15 cellular contexts compared by ENCODE assay signal in genomic region chr2:95354469-95354901, GRCh38. TPM values are rescaled to one million over a fixed set of nuclear protein-coding genes. Genes with fewer than 3 reads are reported as not detected.
DNase-seq lines count a peak whose midpoint lies in the region; ATAC-seq and TF ChIP-seq lines count a peak whose summit lies in the region.
"Had no signal": no experiment of that assay in that cellular context is flagged by ENCODE, and none has a peak within 500 bp of the region (broad histone marks: within the 10 kb centered on the region; RNA-seq: fewer than 3 reads in every experiment).

No MANE protein-coding gene starts in this region.

- H3K27ac Mint-ChIP-seq in neural progenitor cell: peak overlapping the region; percentile 79
- H3K27ac Mint-ChIP-seq in HFFc6: no peak overlapping the region
- no peak overlapping the region for H3K27ac Mint-ChIP-seq in activated T-cell treated with anti-CD3 and anti-CD28 coated beads, Interleukin-2, amount 50 U/mL, for 24 hours
- H3K27ac Mint-ChIP-seq: CD8-positive, alpha-beta memory T cell had no signal

- H3K9ac ChIP-seq in IMR-90 (ENCODE audit: low read depth, low read length): no peak overlapping the region
- no peak overlapping the region for H3K9ac ChIP-seq in neural progenitor cell
- H3K9ac ChIP-seq: KMS-11 had no signal

- H4K8ac ChIP-seq in IMR-90 (ENCODE audit: low read depth in 2 of 2, low read length in 2 of 2): no peak overlapping the region

- H3K14ac ChIP-seq in IMR-90 (replicated peaks; ENCODE audit: low read depth, low read length): no peak overlapping the region

- H3F3A ChIP-seq in neural progenitor cell (ENCODE audit: low read depth): no peaks in the 10 kb centered on the region

- H4K5ac ChIP-seq in IMR-90 (ENCODE audit: low read depth, low read length): no peak overlapping the region

- peaks cover 4% of the 10 kb centered on the region for H3K9me3 ChIP-seq in IMR-90 (ENCODE audit: control insufficient read depth, insufficient read depth, low read length)
- H3K9me3 ChIP-seq in neural progenitor cell (ENCODE audit: low read depth): no peaks in the 10 kb centered on the region

- peak overlapping the region; percentile 41 for H3K4me3 Mint-ChIP-seq in neural progenitor cell
- no peak overlapping the region for H3K4me3 Mint-ChIP-seq in HFFc6
- no peak overlapping the region for H3K4me3 Mint-ChIP-seq in activated T-cell treated with anti-CD3 and anti-CD28 coated beads, Interleukin-2, amount 50 U/mL, for 24 hours
- H3K4me3 Mint-ChIP-seq: CD8-positive, alpha-beta memory T cell had no signal

- H3K56ac ChIP-seq in IMR-90 (ENCODE audit: extremely low read depth, insufficient read depth, low read length): no peak overlapping the region

- H2BK15ac ChIP-seq in IMR-90 (ENCODE audit: low read depth, low read length): no peak overlapping the region

- no peak overlapping the region for H3K23ac ChIP-seq in IMR-90 (ENCODE audit: low read depth, low read length)

- H2AFZ ChIP-seq in IMR-90 (replicated peaks; ENCODE audit: low read length, poor library complexity) (no peak overlapping the region), neural progenitor cell (replicated peaks) (no peak overlapping the region)

- dilution Hi-C loops in IMR-90 (cut with HindIII; ENCODE audit: low sequenced_read_pairs, unreplicated experiment): no loop called here

- ATAC-seq in IMR-90 (ENCODE audit: low read depth) (no peak), HG02763 (IDR thresholded peaks at IDR 0.05; ENCODE audit: unreplicated experiment) (no peak)

- intact Hi-C loops in IMR-90 (cut with micrococcal nuclease): no loop called here

- no peak overlapping the region for H2BK5ac ChIP-seq in IMR-90 (ENCODE audit: low read depth, low read length, poor library complexity, severe bottlenecking)

- H3K79me1 ChIP-seq in IMR-90 (ENCODE audit: low read depth in 1 of 2, low read length in 2 of 2): no peaks in the 10 kb centered on the region

- H3K27me3 Mint-ChIP-seq in neural progenitor cell (ENCODE audit: insufficient read depth, low read depth) (peaks cover 13% of the 10 kb centered on the region), HFFc6 (ENCODE audit: insufficient read depth) (peaks cover 11% of the 10 kb centered on the region)
- H3K27me3 Mint-ChIP-seq in activated T-cell treated with anti-CD3 and anti-CD28 coated beads, Interleukin-2, amount 50 U/mL, for 24 hours: peaks cover 28% of the 10 kb centered on the region

- H3K4me1 ChIP-seq in IMR-90 (ENCODE audit: control insufficient read depth, insufficient read depth, low read length) (peaks cover 3% of the 10 kb centered on the region; the same call in 1 of the 2 replicates), neural progenitor cell (no peaks in the 10 kb centered on the region)

- H3K4me1 Mint-ChIP-seq in neural progenitor cell (peaks cover 3% of the 10 kb centered on the region), HFFc6 (ENCODE audit: low read depth) (peaks cover 8% of the 10 kb centered on the region)
- no peaks in the 10 kb centered on the region for H3K4me1 Mint-ChIP-seq in activated T-cell treated with anti-CD3 and anti-CD28 coated beads, Interleukin-2, amount 50 U/mL, for 24 hours (ENCODE audit: low read depth)
- H3K4me1 Mint-ChIP-seq: CD8-positive, alpha-beta memory T cell had no signal

- TF ChIP-seq CTCF in IMR-90 (conservative IDR thresholded peaks at IDR 0.05; ENCODE audit: low read depth, low read length) (no peak), coronary artery (IDR thresholded peaks at IDR 0.05) (no peak), neural progenitor cell (IDR thresholded peaks at IDR 0.05) (no peak), HFFc6 (IDR thresholded peaks at IDR 0.05) (no peak)

- H3K36me3 Mint-ChIP-seq in neural progenitor cell (no peaks in the 10 kb centered on the region), HFFc6 (ENCODE audit: low read depth) (no peaks in the 10 kb centered on the region)
- no peaks in the 10 kb centered on the region for H3K36me3 Mint-ChIP-seq in activated T-cell treated with anti-CD3 and anti-CD28 coated beads, Interleukin-2, amount 50 U/mL, for 24 hours (ENCODE audit: low read depth)
- H3K36me3 Mint-ChIP-seq: CD8-positive, alpha-beta memory T cell had no signal

- TF ChIP-seq POLR2A in IMR-90 (IDR thresholded peaks at IDR 0.05; ENCODE audit: low read depth, low read length): no peak

- H3K27me3 ChIP-seq in IMR-90 (ENCODE audit: control insufficient read depth, insufficient read depth, low read length) (peaks cover 2% of the 10 kb centered on the region; the same call in 1 of the 2 replicates), neural progenitor cell (peaks cover 23% of the 10 kb centered on the region)

- DNase-seq in IMR-90: no peak
- DNase-seq in coronary artery (ENCODE audit: low spot score): peak; percentile 58
- no peak for DNase-seq in neural progenitor cell (ENCODE audit: low spot score)
- DNase-seq in stimulated activated CD8-positive, alpha-beta memory T cell treated with anti-CD3 and anti-CD28 coated beads, Interleukin-4, amount 100 ng/mL, for 48 hours: peak; percentile 13
- no peak for DNase-seq in HFFc6
- DNase-seq in activated T-cell treated with anti-CD3 and anti-CD28 coated beads, Interleukin-2, amount 50 U/mL, for 24 hours: no peak
- DNase-seq: C1 segment of cervical spinal cord; CD8-positive, alpha-beta memory T cell; DMS79 treated with DMSO at 0.1 percent for 48 hours; NCI-H1417 treated with DMSO at 0.1 percent for 48 hours; NCI-H187 treated with DMSO at 0.1 percent for 48 hours; NCI-H345; NCI-H524 treated with DMSO at 0.1 percent for 48 hours had no signal

- H3K18ac ChIP-seq in IMR-90 (ENCODE audit: low read depth, low read length): no peak overlapping the region

- H3K36me3 ChIP-seq in IMR-90 (ENCODE audit: control insufficient read depth, insufficient read depth, low read length) (no peaks in the 10 kb centered on the region), neural progenitor cell (no peaks in the 10 kb centered on the region)

- CTCF ChIA-PET in IMR-90 (lab: Yijun Ruan, JAX): no interaction called here

- no peak overlapping the region for H3K4ac ChIP-seq in IMR-90 (ENCODE audit: low read depth, low read length)

- H4K20me1 ChIP-seq in IMR-90 (ENCODE audit: insufficient read depth, low read length) (no peaks in the 10 kb centered on the region), neural progenitor cell (ENCODE audit: low read depth) (no peaks in the 10 kb centered on the region)

- POLR2A ChIA-PET in IMR-90 (lab: Charles Lee; ENCODE audit: unreplicated experiment): no interaction called here

- WGBS in IMR-90 (ENCODE audit: extremely low coverage in 2 of 2, insufficient read length in 1 of 2), 2 experiments: 100% methylated on average over 3 of the region's 5 CpGs; no CpG with 5 or more reads in 1 of the 2 experiments

- no peak for TF ChIP-seq RAD21 in IMR-90 (IDR thresholded peaks at IDR 0.05; ENCODE audit: low read length)

- no TSS peak for BruUV-seq in IMR-90 (replicated peaks; lab: Mats Ljungman, UMichigan)

- no peak overlapping the region for H4K91ac ChIP-seq in IMR-90 (ENCODE audit: insufficient read depth, low read depth, low read length)

- H3K79me2 ChIP-seq in neural progenitor cell (ENCODE audit: low read depth): no peaks in the 10 kb centered on the region

- no peaks in the 10 kb centered on the region for H3K9me1 ChIP-seq in IMR-90 (ENCODE audit: insufficient read depth, low read length)

- no peak overlapping the region for H3K27ac ChIP-seq in IMR-90 (ENCODE audit: insufficient read depth, low read length)
- no peak overlapping the region for H3K27ac ChIP-seq in coronary artery
- no peak overlapping the region for H3K27ac ChIP-seq in neural progenitor cell
- H3K27ac ChIP-seq: KMS-11 had no signal

- in situ Hi-C loops in IMR-90 (cut with MboI; ENCODE audit: low sequenced_read_pairs): no loop called here

- no peak overlapping the region for H2BK20ac ChIP-seq in IMR-90 (ENCODE audit: low read depth, low read length)

- H2AK9ac ChIP-seq in IMR-90 (replicated peaks; ENCODE audit: low read depth, low read length, poor library complexity): peak overlapping the region; percentile 16

- H3K9me3 Mint-ChIP-seq in neural progenitor cell: peaks cover 6% of the 10 kb centered on the region
- no peaks in the 10 kb centered on the region for H3K9me3 Mint-ChIP-seq in HFFc6
- no peaks in the 10 kb centered on the region for H3K9me3 Mint-ChIP-seq in activated T-cell treated with anti-CD3 and anti-CD28 coated beads, Interleukin-2, amount 50 U/mL, for 24 hours

- H2AK5ac ChIP-seq in IMR-90 (ENCODE audit: low read depth, low read length): no peak overlapping the region

- no peak overlapping the region for H3K4me3 ChIP-seq in IMR-90 (ENCODE audit: insufficient read depth, low read depth, low read length)
- no peak overlapping the region for H3K4me3 ChIP-seq in coronary artery
- H3K4me3 ChIP-seq in neural progenitor cell: no peak overlapping the region

- no peak overlapping the region for H3K4me2 ChIP-seq in IMR-90 (ENCODE audit: low read depth, low read length)
- no peak overlapping the region for H3K4me2 ChIP-seq in neural progenitor cell
- H3K4me2 ChIP-seq: KMS-11 had no signal

- no peak overlapping the region for H2BK120ac ChIP-seq in IMR-90 (ENCODE audit: low read depth, low read length)

TF ChIP-seq in IMR-90, 13 proteins besides CTCF, POLR2A, EP300 and RAD21:
- TF ChIP-seq MAFK (IDR thresholded peaks at IDR 0.05; ENCODE audit: low read depth, low read length) (no peak), RCOR1 (IDR thresholded peaks at IDR 0.05; ENCODE audit: insufficient replicate concordance, low read length) (no peak), FOS (IDR thresholded peaks at IDR 0.05; ENCODE audit: low read depth, low read length) (no peak), NFE2L2 (IDR thresholded peaks at IDR 0.05; ENCODE audit: low read depth, low read length) (no peak), SMC3 (IDR thresholded peaks at IDR 0.05; ENCODE audit: low read depth, low read length) (no peak), RFX5 (IDR thresholded peaks at IDR 0.05; ENCODE audit: low read depth, low read length) (no peak), CHD1 (IDR thresholded peaks at IDR 0.05; ENCODE audit: low read depth, low read length) (no peak), MAZ (IDR thresholded peaks at IDR 0.05; ENCODE audit: borderline replicate concordance, low read depth, low read length) (no peak)

RNA-seq across cellular contexts. Expression of gene FAHD2A, which starts 48.0 kb away (rescaled TPM):
- total RNA-seq in IMR-90 (2012; rRNA removed): 35.0 and 36.2 TPM in 2 replicates
- polyA plus RNA-seq in IMR-90 (2012; rRNA removed): 34.0 and 35.1 TPM in 2 replicates
- 30.2 and 32.1 TPM in 2 replicates for polyA plus RNA-seq in IMR-90 (2012; cell fraction: cytosol; rRNA removed)
- 64.5 and 80.7 TPM in 2 replicates for polyA plus RNA-seq in IMR-90 (2012; cell fraction: nucleus; rRNA removed; ENCODE audit: low replicate concordance)
- total RNA-seq in neural progenitor cell (ENCODE audit: low replicate concordance): 36.4 and 37.0 TPM in 2 replicates
- total RNA-seq in HFFc6 (2021; fragmentation: NEBNext Ultra II Directional; extraction: Animal tissue kit (Norgen Biotek cat#: 25700)): 10 to 100 TPM; 23.1 to 28.0 (median 26.3) TPM

RNA-seq across cellular contexts. Expression of gene KCNIP3, which starts 57.3 kb away (rescaled TPM):
- 0.72 and 0.83 TPM in 2 replicates for total RNA-seq in IMR-90 (2012; rRNA removed)
- polyA plus RNA-seq in IMR-90 (2012; rRNA removed): 1.4 TPM in 2 replicates
- polyA plus RNA-seq in IMR-90 (2012; cell fraction: cytosol; rRNA removed): 0.53 and 1.3 TPM in 2 replicates
- polyA plus RNA-seq in IMR-90 (2012; cell fraction: nucleus; rRNA removed; ENCODE audit: low replicate concordance): 1.5 and 3.2 TPM in 2 replicates
- 0.64 and 1.1 TPM in 2 replicates for total RNA-seq in neural progenitor cell (ENCODE audit: low replicate concordance)
- total RNA-seq in HFFc6 (2021; fragmentation: NEBNext Ultra II Directional; extraction: Animal tissue kit (Norgen Biotek cat#: 25700)): 1 to 10 TPM in 2 of 6 experiments, under 1 TPM in 4; 0.56 to 2.4 (median 0.67) TPM
- total RNA-seq: CD8-positive, alpha-beta memory T cell had no signal
- polyA plus RNA-seq: CD8-positive, alpha-beta memory T cell had no signal

Comparison
In these comparisons a context has a peak if more than half of its experiments do, and no peak if none do; other contexts are left out.
1. DNase-seq: peak in coronary artery (single experiment) and stimulated activated CD8-positive, alpha-beta memory T cell treated with anti-CD3 and anti-CD28 coated beads, Interleukin-4, amount 100 ng/mL, for 48 hours (single experiment); none in IMR-90 (single experiment), neural progenitor cell (single experiment), HFFc6 (single experiment) and activated T-cell treated with anti-CD3 and anti-CD28 coated beads, Interleukin-2, amount 50 U/mL, for 24 hours (single experiment).